9 cellular contexts compared by ENCODE assay signal in genomic region chr7:151277631-151278030, GRCh38. TPM values are rescaled to one million over a fixed set of nuclear protein-coding genes. Genes with fewer than 3 reads are reported as not detected.
DNase-seq lines count a peak whose midpoint lies in the region; ATAC-seq and TF ChIP-seq lines count a peak whose summit lies in the region.
"Had no signal": no experiment of that assay in that cellular context is flagged by ENCODE, and none has a peak within 500 bp of the region (broad histone marks: within the 10 kb centered on the region; RNA-seq: fewer than 3 reads in every experiment).

No MANE protein-coding gene starts in this region.

- H3K36me3 ChIP-seq in Caco-2 (ENCODE audit: control insufficient read depth, insufficient read depth, low read length) (no peaks in the 10 kb centered on the region), PC-3 (ENCODE audit: low read depth, low read length) (no peaks in the 10 kb centered on the region), endodermal cell (ENCODE audit: control insufficient read depth, insufficient read depth, low read length) (no peaks in the 10 kb centered on the region)
- H3K36me3 ChIP-seq: cardiac muscle cell had no signal

- H3K27me3 ChIP-seq in Caco-2 (replicated peaks; ENCODE audit: control insufficient read depth, insufficient read depth, low read length) (no peaks in the 10 kb centered on the region), PC-3 (ENCODE audit: low read length) (no peaks in the 10 kb centered on the region), endodermal cell (ENCODE audit: control insufficient read depth, insufficient read depth, low read length, poor library complexity, severe bottlenecking) (no peaks in the 10 kb centered on the region)
- H3K27me3 ChIP-seq: cardiac muscle cell had no signal

- CTCF ChIA-PET in Caco-2 (lab: Charles Lee): interaction anchor here (0.6 to 1.0 kb wide), 4 partner anchors 8 to 363 kb away, joined by 3 to 5 read pairs (median 3); no protein-coding TSS in a partner anchor
- CTCF ChIA-PET in PC-3 (lab: Charles Lee): no interaction called here

- TF ChIP-seq CTCF in Caco-2 (IDR thresholded peaks at IDR 0.05; ENCODE audit: insufficient read depth in 1 of 2, low read depth in 1 of 2, low read length in 1 of 2, severe bottlenecking in 1 of 2, unreplicated experiment in 1 of 2): no peak
- TF ChIP-seq CTCF in PC-3 (conservative IDR thresholded peaks at IDR 0.05; ENCODE audit: low read depth, low read length): no peak
- no peak for TF ChIP-seq CTCF in endodermal cell (conservative IDR thresholded peaks at IDR 0.05)
- TF ChIP-seq CTCF in osteocyte (IDR thresholded peaks at IDR 0.05): no peak

- ATAC-seq in PC-3: no peak
- ATAC-seq in GM21723 (IDR thresholded peaks at IDR 0.05; ENCODE audit: unreplicated experiment): no peak
- ATAC-seq in HG03354 (IDR thresholded peaks at IDR 0.05; ENCODE audit: poor library complexity, severe bottlenecking, unreplicated experiment): no peak
- no peak for ATAC-seq in HG03432 (IDR thresholded peaks at IDR 0.05; ENCODE audit: unreplicated experiment)

- H3K79me2 ChIP-seq in PC-3 (ENCODE audit: low read length): no peaks in the 10 kb centered on the region

- BruUV-seq in Caco-2 (replicated peaks; lab: Mats Ljungman, UMichigan) (no TSS peak), PC-3 (replicated peaks; lab: Mats Ljungman, UMichigan) (no TSS peak)

- H3F3A ChIP-seq in PC-3 (ENCODE audit: low read length, unreplicated experiment): no peaks in the 10 kb centered on the region

- no peak overlapping the region for H3K27ac Mint-ChIP-seq in Caco-2 (ENCODE audit: unreplicated experiment)
- H3K27ac Mint-ChIP-seq in endodermal cell: no peak overlapping the region
- H3K27ac Mint-ChIP-seq in osteocyte (ENCODE audit: unreplicated experiment): no peak overlapping the region

- H3K9me3 Mint-ChIP-seq in Caco-2 (ENCODE audit: unreplicated experiment) (peaks cover 2% of the 10 kb centered on the region), endodermal cell (no peaks in the 10 kb centered on the region), osteocyte (ENCODE audit: unreplicated experiment) (no peaks in the 10 kb centered on the region)

- H2AFZ ChIP-seq in PC-3 (ENCODE audit: low read length): peak overlapping the region; percentile 93; the same call in 1 of the 2 replicates

- H3K9ac ChIP-seq in PC-3 (ENCODE audit: low read length): no peak overlapping the region
- H3K9ac ChIP-seq in endodermal cell (ENCODE audit: extremely low read depth, low read length, poor library complexity, severe bottlenecking): no peak overlapping the region

- no peaks in the 10 kb centered on the region for H4K20me1 ChIP-seq in PC-3 (ENCODE audit: low read length)

- POLR2A ChIA-PET in Caco-2 (lab: Charles Lee) (interaction anchor here (0.5 to 1.0 kb wide), 2 partner anchors 183 to 284 kb away, joined by 3 read pairs; no protein-coding TSS in a partner anchor), PC-3 (lab: Charles Lee; ENCODE audit: unreplicated experiment) (no interaction called here)

- H3K4me3 ChIP-seq in Caco-2 (ENCODE audit: low read depth, low read length) (no peak overlapping the region), PC-3 (ENCODE audit: low read length) (no peak overlapping the region), endodermal cell (ENCODE audit: low read length) (no peak overlapping the region)

- no peaks in the 10 kb centered on the region for H3K4me1 Mint-ChIP-seq in Caco-2 (ENCODE audit: low read depth, unreplicated experiment)
- peaks cover 3% of the 10 kb centered on the region for H3K4me1 Mint-ChIP-seq in endodermal cell
- peaks cover 11% of the 10 kb centered on the region for H3K4me1 Mint-ChIP-seq in osteocyte (ENCODE audit: unreplicated experiment)

- no peak for DNase-seq in Caco-2
- no peak for DNase-seq in PC-3
- no peak for DNase-seq in endodermal cell
- DNase-seq in osteocyte (ENCODE audit: extremely low spot score, unreplicated experiment): no peak
- no peak for DNase-seq in NCI-H1092 (lab: John Stamatoyannopoulos, UW)

- no peaks in the 10 kb centered on the region for H3K9me2 ChIP-seq in PC-3 (replicated peaks; ENCODE audit: low read length)

- H3K9me3 ChIP-seq in Caco-2 (no peaks in the 10 kb centered on the region), PC-3 (ENCODE audit: low read length) (no peaks in the 10 kb centered on the region), endodermal cell (ENCODE audit: control insufficient read depth, low read length) (no peaks in the 10 kb centered on the region)

- intact Hi-C loops in Caco-2 (cut with micrococcal nuclease; ENCODE audit: unreplicated experiment): no loop called here
- intact Hi-C loops in PC-3 (cut with micrococcal nuclease): no loop called here

- H3K4me3 Mint-ChIP-seq in Caco-2 (ENCODE audit: unreplicated experiment) (peak overlapping the region; percentile 42), endodermal cell (peak overlapping the region; percentile 42), osteocyte (ENCODE audit: unreplicated experiment) (peak overlapping the region; percentile 64)

- peaks cover 16% of the 10 kb centered on the region for H3K27me3 Mint-ChIP-seq in Caco-2 (ENCODE audit: insufficient read depth, unreplicated experiment)
- H3K27me3 Mint-ChIP-seq in endodermal cell (ENCODE audit: insufficient read depth): peaks cover 40% of the 10 kb centered on the region
- peaks cover 28% of the 10 kb centered on the region for H3K27me3 Mint-ChIP-seq in osteocyte (ENCODE audit: unreplicated experiment)

- no peak overlapping the region for H3K27ac ChIP-seq in PC-3 (ENCODE audit: low read length)
- no peak overlapping the region for H3K27ac ChIP-seq in endodermal cell (ENCODE audit: low read depth, low read length)
- H3K27ac ChIP-seq: cardiac muscle cell had no signal

- H3K4me1 ChIP-seq in Caco-2: 0 out of 2 replicates have a peak, but pooled peaks cover 4% of the 10 kb centered on the region
- no peaks in the 10 kb centered on the region; the same call in 1 of the 2 replicates for H3K4me1 ChIP-seq in PC-3 (ENCODE audit: insufficient read depth, low read length)
- no peaks in the 10 kb centered on the region for H3K4me1 ChIP-seq in endodermal cell (ENCODE audit: control insufficient read depth, insufficient read depth, low read length)

- peak overlapping the region; percentile 86; the same call in 1 of the 2 replicates for H3K4me2 ChIP-seq in PC-3 (ENCODE audit: low read length)

- H3K36me3 Mint-ChIP-seq in Caco-2 (ENCODE audit: insufficient read depth, unreplicated experiment): no peaks in the 10 kb centered on the region
- H3K36me3 Mint-ChIP-seq in endodermal cell (ENCODE audit: low read depth): no peaks in the 10 kb centered on the region
- no peaks in the 10 kb centered on the region for H3K36me3 Mint-ChIP-seq in osteocyte (ENCODE audit: unreplicated experiment)

- 81 to 88% methylated on average over 7 to 8 of the region's 8 CpGs for WGBS in endodermal cell (ENCODE audit: insufficient coverage in 1 of 2, insufficient read length in 1 of 2), 2 experiments

RNA-seq across cellular contexts. Expression of gene SMARCD3, which starts 29.1 kb away (rescaled TPM):
- total RNA-seq in Caco-2 (2022) (20.2 and 27.8 TPM in 2 replicates), PC-3 (2014; rRNA removed) (8.6 and 9.1 TPM in 2 replicates), endodermal cell (10 to 100 TPM; 40.0 to 43.5 TPM), osteocyte (88.7 and 96.9 TPM in 2 replicates)
- 46.1 TPM for polyA plus RNA-seq in endodermal cell (2013, experiment 1 of 2)
- 41.7 TPM for polyA plus RNA-seq in endodermal cell (2013, experiment 2 of 2)

RNA-seq across cellular contexts. Expression of gene CHPF2, which starts 45.3 kb away (rescaled TPM):
- total RNA-seq in Caco-2 (2022): 30.9 and 34.0 TPM in 2 replicates
- total RNA-seq in PC-3 (2014; rRNA removed): 30.1 and 36.5 TPM in 2 replicates
- 10 to 100 TPM; 31.9 to 35.6 TPM for total RNA-seq in endodermal cell
- polyA plus RNA-seq in endodermal cell (2013, experiment 1 of 2): 23.1 TPM
- polyA plus RNA-seq in endodermal cell (2013, experiment 2 of 2): 19.4 TPM
- 89.5 and 93.2 TPM in 2 replicates for total RNA-seq in osteocyte

RNA-seq across cellular contexts. Expression of gene ABCF2, which starts 50.6 kb away (rescaled TPM):
- total RNA-seq in Caco-2 (2022): 50.8 and 57.8 TPM in 2 replicates
- total RNA-seq in PC-3 (2014; rRNA removed): 55.5 and 75.0 TPM in 2 replicates
- total RNA-seq in endodermal cell: 10 to 100 TPM; 43.3 to 48.9 TPM
- polyA plus RNA-seq in endodermal cell (2013, experiment 1 of 2): 43.5 TPM
- polyA plus RNA-seq in endodermal cell (2013, experiment 2 of 2): 37.8 TPM
- total RNA-seq in osteocyte: 43.9 and 47.5 TPM in 2 replicates
